ENCODE assay signal across 9 cellular contexts in genomic region chr5:126354012-126354856, GRCh38.
DNase-seq lines count a peak whose midpoint lies in the region; ATAC-seq and TF ChIP-seq lines count a peak whose summit lies in the region.
"Had no signal": no experiment of that assay in that cellular context is flagged by ENCODE, and none has a peak within 500 bp of the region (broad histone marks: within the 10 kb centered on the region; RNA-seq: fewer than 3 reads in every experiment).

No MANE protein-coding gene starts in this region.

- peaks cover 3% of the 10 kb centered on the region for H3K27me3 Mint-ChIP-seq in activated CD4-positive, alpha-beta T cell treated with anti-CD3 and anti-CD28 coated beads, Interleukin-2, amount 10 ng/mL, durations not matched to agents 24 days and 14 days

- H3K4me1 ChIP-seq in right cardiac atrium (ENCODE audit: control insufficient read depth, insufficient read depth, low read length) (no peaks in the 10 kb centered on the region), skeletal muscle tissue (ENCODE audit: control insufficient read depth in 3 of 3, insufficient read depth in 3 of 3, low read length in 3 of 3) (no peaks in the 10 kb centered on the region)

- H3K36me3 ChIP-seq in skeletal muscle tissue (ENCODE audit: control insufficient read depth in 3 of 3, insufficient read depth in 3 of 3, low read length in 3 of 3) = no peaks in the 10 kb centered on the region

- peak; percentile 62 for DNase-seq in COLO829 (ENCODE audit: low spot score)
- DNase-seq in NCI-H460 (ENCODE audit: extremely low read depth, low read depth) = peak; percentile 35
- DNase-seq in astrocyte of the cerebellum (ENCODE audit: low read depth) = peak; percentile 94
- DNase-seq in right cardiac atrium = no peak
- DNase-seq in activated CD4-positive, alpha-beta T cell treated with anti-CD3 and anti-CD28 coated beads, Interleukin-2, amount 10 ng/mL, durations not matched to agents 24 days and 14 days = no peak
- DNase-seq in activated naive CD4-positive, alpha-beta T cell treated with anti-CD3 and anti-CD28 coated beads, Interleukin-2, amount 50 U/mL, for 16 hours = no peak

- peaks cover 7% of the 10 kb centered on the region for H3K4me1 Mint-ChIP-seq in activated CD4-positive, alpha-beta T cell treated with anti-CD3 and anti-CD28 coated beads, Interleukin-2, amount 10 ng/mL, durations not matched to agents 24 days and 14 days

- peak overlapping the region in 1 of 3 donors; percentile 25 for H3K9ac ChIP-seq in skeletal muscle tissue (ENCODE audit: low read depth in 1 of 3, low read length in 3 of 3)

- H3K27ac ChIP-seq in right cardiac atrium (ENCODE audit: low read length) (no peak overlapping the region), skeletal muscle tissue (ENCODE audit: low read depth, low read length) (peak overlapping the region; percentile 22)

- H3K9me3 ChIP-seq in right cardiac atrium (ENCODE audit: control insufficient read depth, low read length) (no peaks in the 10 kb centered on the region), skeletal muscle tissue (ENCODE audit: control insufficient read depth in 3 of 3, low read length in 3 of 3) (no peaks in the 10 kb centered on the region)

- H3K27ac Mint-ChIP-seq in activated CD4-positive, alpha-beta T cell treated with anti-CD3 and anti-CD28 coated beads, Interleukin-2, amount 10 ng/mL, durations not matched to agents 24 days and 14 days = no peak overlapping the region
- H3K27ac Mint-ChIP-seq: T-helper 1 cell treated with Interleukin-12 subunit alpha and Interleukin-12 subunit beta and Interleukin-4 antibody, amounts not matched to agents 30 μg/mL and 1 μg/mL, for 36 hours had no signal

- no peak for TF ChIP-seq CTCF in astrocyte of the cerebellum (IDR thresholded peaks at IDR 0.05; ENCODE audit: low read depth, low read length, missing control alignments)

- H3K27me3 ChIP-seq in right cardiac atrium (ENCODE audit: control insufficient read depth, insufficient read depth) (no peaks in the 10 kb centered on the region), skeletal muscle tissue (ENCODE audit: control insufficient read depth in 3 of 3, insufficient read depth in 3 of 3, low read length in 3 of 3) (no peaks in the 10 kb centered on the region)

- peak; percentile 39 for ATAC-seq in GM21529 (IDR thresholded peaks at IDR 0.05; ENCODE audit: unreplicated experiment)
- peak; percentile 79 to 82 for ATAC-seq in right cardiac atrium

- 38% methylated on average over 6 of the region's 6 CpGs for WGBS in right cardiac atrium

- in situ Hi-C loops in astrocyte of the cerebellum (cut with HindIII; ENCODE audit: low sequenced_read_pairs) = no loop called here

- no peak overlapping the region for H3K4me3 Mint-ChIP-seq in activated CD4-positive, alpha-beta T cell treated with anti-CD3 and anti-CD28 coated beads, Interleukin-2, amount 10 ng/mL, durations not matched to agents 24 days and 14 days
- H3K4me3 Mint-ChIP-seq: T-helper 1 cell treated with Interleukin-12 subunit alpha and Interleukin-12 subunit beta and Interleukin-4 antibody, amounts not matched to agents 30 μg/mL and 1 μg/mL, for 36 hours had no signal

- no peak overlapping the region for H3K4me3 ChIP-seq in astrocyte of the cerebellum (ENCODE audit: low read depth, low read length)
- peak overlapping the region; percentile 36 for H3K4me3 ChIP-seq in right cardiac atrium (ENCODE audit: low read length)
- H3K4me3 ChIP-seq in skeletal muscle tissue (ENCODE audit: low read length in 3 of 3) = peak overlapping the region in 2 of 3 donors; percentile 35 to 57

- H3K36me3 Mint-ChIP-seq in activated CD4-positive, alpha-beta T cell treated with anti-CD3 and anti-CD28 coated beads, Interleukin-2, amount 10 ng/mL, durations not matched to agents 24 days and 14 days (ENCODE audit: low read depth) = no peaks in the 10 kb centered on the region

- intact Hi-C loops in right cardiac atrium (cut with DNase I) = loop anchor here (2.0 to 10.0 kb wide), 6 partner anchors 61 to 243 kb away; partner anchors contain the start of genes ALDH7A1 (in 2 of the 4) and GRAMD2B (in 1 of the 4)
- intact Hi-C loops in activated CD4-positive, alpha-beta T cell treated with anti-CD3 and anti-CD28 coated beads, Interleukin-2, amount 10 ng/mL, durations not matched to agents 24 days and 14 days (cut with micrococcal nuclease) = loop anchor here (1.0 to 2.0 kb wide), 3 partner anchors 145 to 247 kb away; partner anchors contain the start of gene PHAX

- H3K9me3 Mint-ChIP-seq in activated CD4-positive, alpha-beta T cell treated with anti-CD3 and anti-CD28 coated beads, Interleukin-2, amount 10 ng/mL, durations not matched to agents 24 days and 14 days = no peaks in the 10 kb centered on the region
- H3K9me3 Mint-ChIP-seq: T-helper 1 cell treated with Interleukin-12 subunit alpha and Interleukin-12 subunit beta and Interleukin-4 antibody, amounts not matched to agents 30 μg/mL and 1 μg/mL, for 36 hours had no signal

Comparison
In these comparisons a context has a peak if more than half of its experiments do, and no peak if none do; other contexts are left out.
1. DNase-seq: peak in COLO829 (single experiment), NCI-H460 (single experiment) and astrocyte of the cerebellum (single experiment); none in right cardiac atrium (0 of 3), activated CD4-positive, alpha-beta T cell treated with anti-CD3 and anti-CD28 coated beads, Interleukin-2, amount 10 ng/mL, durations not matched to agents 24 days and 14 days (single experiment) and activated naive CD4-positive, alpha-beta T cell treated with anti-CD3 and anti-CD28 coated beads, Interleukin-2, amount 50 U/mL, for 16 hours (single experiment).